2 cellular contexts compared by ENCODE assay signal in genomic region chr6:139964737-139965136, GRCh38.
TF ChIP-seq lines count a peak whose summit lies in the region.

No MANE protein-coding gene starts in this region.

TF ChIP-seq in SK-N-SH, 30 proteins besides CTCF, POLR2A, EP300 and RAD21 (continued from another document):
- TF ChIP-seq REST (IDR thresholded peaks at IDR 0.05; ENCODE audit: low read depth, low read length) (no peak), SIN3A (IDR thresholded peaks at IDR 0.05; ENCODE audit: borderline replicate concordance, low read depth, low read length) (no peak), GATA2 (CRISPR knock-in tag; IDR thresholded peaks at IDR 0.05) (no peak), POLR2AphosphoS5 (IDR thresholded peaks at IDR 0.05; ENCODE audit: low read depth, low read length) (no peak), NRF1 (IDR thresholded peaks at IDR 0.05; ENCODE audit: low read depth, low read length) (no peak), TAF1 (IDR thresholded peaks at IDR 0.05; ENCODE audit: borderline replicate concordance, low read depth, low read length) (no peak), RFX5 (IDR thresholded peaks at IDR 0.05; ENCODE audit: low read length) (no peak), RXRA (IDR thresholded peaks at IDR 0.05; ENCODE audit: borderline replicate concordance, low read depth) (no peak), NFIC (IDR thresholded peaks at IDR 0.05; ENCODE audit: borderline replicate concordance) (no peak), IRF3 (IDR thresholded peaks at IDR 0.05; ENCODE audit: low read depth, low read length) (no peak), FOXM1 (IDR thresholded peaks at IDR 0.05; ENCODE audit: low read depth) (no peak), GABPA (IDR thresholded peaks at IDR 0.05; ENCODE audit: low read depth) (no peak), MXI1 (IDR thresholded peaks at IDR 0.05; ENCODE audit: low read depth, low read length) (no peak), JUND (IDR thresholded peaks at IDR 0.05) (no peak)

TF ChIP-seq in SK-N-SH treated with all-trans-retinoic acid at 6 μM for 48 hours, 23 proteins besides CTCF, POLR2A, EP300 and RAD21 (continued from another document):
- TF ChIP-seq CREB5 (CRISPR knock-in tag; IDR thresholded peaks at IDR 0.05; ENCODE audit: low read depth) (no peak), ZC3H10 (CRISPR knock-in tag; IDR thresholded peaks at IDR 0.05) (no peak), ZFP3 (CRISPR knock-in tag; IDR thresholded peaks at IDR 0.05) (no peak), OSR1 (CRISPR knock-in tag; IDR thresholded peaks at IDR 0.05) (no peak), TOX (CRISPR knock-in tag; IDR thresholded peaks at IDR 0.05; ENCODE audit: borderline replicate concordance) (no peak), ISL1 (CRISPR knock-in tag; IDR thresholded peaks at IDR 0.05) (no peak), POU6F1 (CRISPR knock-in tag; IDR thresholded peaks at IDR 0.05; ENCODE audit: borderline replicate concordance, low read depth) (no peak), CSRNP3 (CRISPR knock-in tag; IDR thresholded peaks at IDR 0.05) (no peak), BACH2 (CRISPR knock-in tag; IDR thresholded peaks at IDR 0.05; ENCODE audit: borderline replicate concordance) (no peak), ZFP30 (CRISPR knock-in tag; IDR thresholded peaks at IDR 0.05) (no peak), TCF4 (CRISPR knock-in tag; IDR thresholded peaks at IDR 0.05; ENCODE audit: borderline replicate concordance) (no peak), SNAI2 (CRISPR knock-in tag; IDR thresholded peaks at IDR 0.05) (no peak), ARNTL (CRISPR knock-in tag; IDR thresholded peaks at IDR 0.05; ENCODE audit: borderline replicate concordance, low read depth) (no peak), RARB (CRISPR knock-in tag; IDR thresholded peaks at IDR 0.05) (no peak), ZNF70 (CRISPR knock-in tag; IDR thresholded peaks at IDR 0.05) (no peak)
